ENCODE assay signal across 21 cellular contexts in genomic region chr3:185555948-185556347, GRCh38. TPM values are rescaled to one million over a fixed set of nuclear protein-coding genes. Genes with fewer than 3 reads are reported as not detected.
"Had no signal": no experiment of that assay in that cellular context is flagged by ENCODE, and none has a peak within 500 bp of the region (broad histone marks: within the 10 kb centered on the region; RNA-seq: fewer than 3 reads in every experiment).

No MANE protein-coding gene starts in this region.

- H3K4me3 ChIP-seq: left lung, right lobe of liver, thoracic aorta, uterus had no signal

- H3K4me1 ChIP-seq: uterus had no signal

- H3K9me3 ChIP-seq: left lung, right lobe of liver, thoracic aorta, uterus had no signal

- H3K9me3 Mint-ChIP-seq: activated B cell treated with CpG ODN at 0.5 μM for 24 hours; activated CD4-positive, alpha-beta memory T cell treated with anti-CD3 and anti-CD28 coated beads, Interleukin-2, amount 10 ng/mL, durations not matched to agents 7 days and 5 days; activated naive CD8-positive, alpha-beta T cell treated with anti-CD3 and anti-CD28 coated beads for 36 hours; activated T-helper 17 cell treated with anti-CD3 and anti-CD28 coated beads, Interleukin-2, amount 50 U/mL, for 72 hours; naive thymus-derived CD8-positive, alpha-beta T cell; stimulated activated effector memory CD8-positive, alpha-beta T cell treated with anti-CD3 and anti-CD28 coated beads, Interleukin-12 subunit alpha, Interleukin-12 subunit beta, amount 100 ng/mL, for 72 hours; T-helper 2 cell treated with Interferon-gamma antibody and Interleukin-4, amounts not matched to agents 5 μg/mL and 100 μg/mL, for 36 hours had no signal

- H3K36me3 ChIP-seq: left lung, right lobe of liver, thoracic aorta, uterus had no signal

- H3K27me3 Mint-ChIP-seq: activated CD8-positive, alpha-beta memory T cell treated with anti-CD3 and anti-CD28 coated beads, Interleukin-2, amount 10 ng/mL, durations not matched to agents 7 days and 5 days; activated naive CD8-positive, alpha-beta T cell treated with anti-CD3 and anti-CD28 coated beads for 36 hours had no signal

- H3K27ac ChIP-seq: epithelial cell of prostate, right lobe of liver, thoracic aorta, uterus had no signal

- H3K36me3 Mint-ChIP-seq: activated CD8-positive, alpha-beta memory T cell treated with anti-CD3 and anti-CD28 coated beads, Interleukin-2, amount 10 ng/mL, durations not matched to agents 7 days and 5 days; activated naive CD8-positive, alpha-beta T cell treated with anti-CD3 and anti-CD28 coated beads for 36 hours; naive thymus-derived CD8-positive, alpha-beta T cell; stimulated activated effector memory CD8-positive, alpha-beta T cell treated with anti-CD3 and anti-CD28 coated beads, Interleukin-12 subunit alpha, Interleukin-12 subunit beta, amount 100 ng/mL, for 72 hours had no signal

- H3K27ac Mint-ChIP-seq: activated B cell treated with CpG ODN at 0.5 μM for 24 hours; activated CD4-positive, alpha-beta memory T cell treated with anti-CD3 and anti-CD28 coated beads, Interleukin-2, amount 10 ng/mL, durations not matched to agents 7 days and 5 days; activated CD8-positive, alpha-beta memory T cell treated with anti-CD3 and anti-CD28 coated beads, Interleukin-2, amount 10 ng/mL, durations not matched to agents 7 days and 5 days; activated naive CD8-positive, alpha-beta T cell treated with anti-CD3 and anti-CD28 coated beads for 36 hours; activated T-helper 17 cell treated with anti-CD3 and anti-CD28 coated beads, Interleukin-2, amount 50 U/mL, for 72 hours; naive thymus-derived CD8-positive, alpha-beta T cell; stimulated activated effector memory CD8-positive, alpha-beta T cell treated with anti-CD3 and anti-CD28 coated beads, Interleukin-12 subunit alpha, Interleukin-12 subunit beta, amount 100 ng/mL, for 72 hours; T-helper 2 cell treated with Interferon-gamma antibody and Interleukin-4, amounts not matched to agents 5 μg/mL and 100 μg/mL, for 36 hours had no signal

- H3K27me3 ChIP-seq: right lobe of liver had no signal

- H3K4me3 Mint-ChIP-seq: activated B cell treated with CpG ODN at 0.5 μM for 24 hours; activated CD4-positive, alpha-beta memory T cell treated with anti-CD3 and anti-CD28 coated beads, Interleukin-2, amount 10 ng/mL, durations not matched to agents 7 days and 5 days; activated CD8-positive, alpha-beta memory T cell treated with anti-CD3 and anti-CD28 coated beads, Interleukin-2, amount 10 ng/mL, durations not matched to agents 7 days and 5 days; activated naive CD8-positive, alpha-beta T cell treated with anti-CD3 and anti-CD28 coated beads for 36 hours; activated T-helper 17 cell treated with anti-CD3 and anti-CD28 coated beads, Interleukin-2, amount 50 U/mL, for 72 hours; naive thymus-derived CD8-positive, alpha-beta T cell; stimulated activated effector memory CD8-positive, alpha-beta T cell treated with anti-CD3 and anti-CD28 coated beads, Interleukin-12 subunit alpha, Interleukin-12 subunit beta, amount 100 ng/mL, for 72 hours; T-helper 2 cell treated with Interferon-gamma antibody and Interleukin-4, amounts not matched to agents 5 μg/mL and 100 μg/mL, for 36 hours had no signal

- ATAC-seq: activated CD8-positive, alpha-beta memory T cell treated with anti-CD3 and anti-CD28 coated beads, Interleukin-2, amount 10 ng/mL, durations not matched to agents 7 days and 5 days; activated T-helper 17 cell treated with anti-CD3 and anti-CD28 coated beads, Interleukin-2, amount 50 U/mL, for 72 hours; left lung; naive thymus-derived CD8-positive, alpha-beta T cell; right lobe of liver; stimulated activated effector memory CD8-positive, alpha-beta T cell treated with anti-CD3 and anti-CD28 coated beads, Interleukin-12 subunit alpha, Interleukin-12 subunit beta, amount 100 ng/mL, for 72 hours had no signal

- DNase-seq: activated B cell treated with CpG ODN at 0.5 μM for 24 hours; activated CD4-positive, alpha-beta memory T cell treated with anti-CD3 and anti-CD28 coated beads, Interleukin-2, amount 10 ng/mL, durations not matched to agents 7 days and 5 days; activated CD4-positive, alpha-beta T cell treated with anti-CD3 and anti-CD28 coated beads for 4 hours; activated CD8-positive, alpha-beta memory T cell treated with anti-CD3 and anti-CD28 coated beads, Interleukin-2, amount 10 ng/mL, durations not matched to agents 7 days and 5 days; activated naive CD4-positive, alpha-beta T cell; activated naive CD8-positive, alpha-beta T cell treated with anti-CD3 and anti-CD28 coated beads for 36 hours; amygdala; foreskin fibroblast; left lung; mammary epithelial cell; naive thymus-derived CD8-positive, alpha-beta T cell; right lobe of liver; stimulated activated CD4-positive, alpha-beta T cell treated with anti-CD3 and anti-CD28 coated beads, Interleukin-4, amount 100 ng/mL, for 24 hours; uterus had no signal

RNA-seq across cellular contexts. Expression of gene LIPH, which starts 3.6 kb away (rescaled TPM):
- total RNA-seq: activated B cell treated with CpG ODN at 0.5 μM for 24 hours; activated CD4-positive, alpha-beta memory T cell treated with anti-CD3 and anti-CD28 coated beads, Interleukin-2, amount 10 ng/mL, durations not matched to agents 7 days and 5 days; activated CD8-positive, alpha-beta memory T cell treated with anti-CD3 and anti-CD28 coated beads, Interleukin-2, amount 10 ng/mL, durations not matched to agents 7 days and 5 days; activated naive CD8-positive, alpha-beta T cell treated with anti-CD3 and anti-CD28 coated beads for 36 hours; dermis microvascular lymphatic vessel endothelial cell; naive thymus-derived CD8-positive, alpha-beta T cell; osteocyte had no signal
